1 cellular context compared by ENCODE assay signal in genomic region chr15:78055923-78056713, GRCh38.
TF ChIP-seq lines count a peak whose summit lies in the region.

No MANE protein-coding gene starts in this region.

TF ChIP-seq in HepG2, 621 proteins besides CTCF, POLR2A, EP300 and RAD21 (continued from another document):
- no peak for TF ChIP-seq LCORL (IDR thresholded peaks at IDR 0.05)
- peak; percentile 47; the same call in 1 of the 2 replicates for TF ChIP-seq LCORL (CRISPR knock-in tag; IDR thresholded peaks at IDR 0.05)
- TF ChIP-seq FOXP4 (CRISPR knock-in tag; IDR thresholded peaks at IDR 0.05) = 0 out of 2 replicates have a peak, but pooled peaks have one; percentile 17
- TF ChIP-seq ATF5 (CRISPR knock-in tag; IDR thresholded peaks at IDR 0.05; ENCODE audit: low read depth) = no peak
- peak; percentile 14 for TF ChIP-seq SAP130 (CRISPR knock-in tag; IDR thresholded peaks at IDR 0.05; ENCODE audit: low read depth)
- TF ChIP-seq ZMYM3 (CRISPR knock-in tag; IDR thresholded peaks at IDR 0.05) = peak; percentile 30; the same call in 1 of the 2 replicates
- TF ChIP-seq ZFP91 (CRISPR knock-in tag; IDR thresholded peaks at IDR 0.05; ENCODE audit: borderline replicate concordance) = peak; percentile 64; the same call in 1 of the 2 replicates
- peak; percentile 16; the same call in 1 of the 2 replicates for TF ChIP-seq MYC (CRISPR knock-in tag; IDR thresholded peaks at IDR 0.05; ENCODE audit: borderline replicate concordance)
- TF ChIP-seq KDM1A (CRISPR knock-in tag; IDR thresholded peaks at IDR 0.05) = no peak
- peak; percentile 16; the same call in 1 of the 2 replicates for TF ChIP-seq ZNF644 (CRISPR knock-in tag; IDR thresholded peaks at IDR 0.05; ENCODE audit: low read depth)
- TF ChIP-seq RBM39 (IDR thresholded peaks at IDR 0.05; ENCODE audit: low read depth, low read length, poor library complexity, severe bottlenecking) = peak; percentile 23
- no peak for TF ChIP-seq CHCHD3 (CRISPR knock-in tag; IDR thresholded peaks at IDR 0.05)
- peak; percentile 57; the same call in 1 of the 2 replicates for TF ChIP-seq SP5 (CRISPR knock-in tag; IDR thresholded peaks at IDR 0.05; ENCODE audit: borderline replicate concordance, low read depth)
- no peak for TF ChIP-seq ATAD3A (CRISPR knock-in tag; IDR thresholded peaks at IDR 0.05)
- TF ChIP-seq PITX1 (CRISPR knock-in tag; IDR thresholded peaks at IDR 0.05) = peak; percentile 41
- no peak for TF ChIP-seq DDIT3 (CRISPR knock-in tag; IDR thresholded peaks at IDR 0.05)
- 0 out of 2 replicates have a peak, but pooled peaks have one; percentile 6 for TF ChIP-seq PATZ1 (CRISPR knock-in tag; IDR thresholded peaks at IDR 0.05)
- no peak for TF ChIP-seq TCF7L2 (IDR thresholded peaks at IDR 0.05; ENCODE audit: low read depth, low read length)
- no peak for TF ChIP-seq RORA (CRISPR knock-in tag; IDR thresholded peaks at IDR 0.05)
- TF ChIP-seq PAXIP1 (CRISPR knock-in tag; conservative IDR thresholded peaks at IDR 0.05) = peak; percentile 29; the same call in 1 of the 2 replicates
- peak; percentile 83 for TF ChIP-seq HNF4A (CRISPR knock-in tag; IDR thresholded peaks at IDR 0.05)
- no peak for TF ChIP-seq CHD2 (IDR thresholded peaks at IDR 0.05; ENCODE audit: low read depth, low read length)
- 0 out of 2 replicates have a peak, but pooled peaks have one; percentile 24 for TF ChIP-seq ZSCAN25 (CRISPR knock-in tag; IDR thresholded peaks at IDR 0.05)
- no peak for TF ChIP-seq MBD4 (IDR thresholded peaks at IDR 0.05; ENCODE audit: borderline replicate concordance, low read length)
- TF ChIP-seq HBP1 (CRISPR knock-in tag; IDR thresholded peaks at IDR 0.05; ENCODE audit: low read depth) = no peak
- TF ChIP-seq HNF1B (CRISPR knock-in tag; IDR thresholded peaks at IDR 0.05) = 0 out of 2 replicates have a peak, but pooled peaks have one; percentile 25
- peak; percentile 67; the same call in 1 of the 2 replicates for TF ChIP-seq ZKSCAN1 (IDR thresholded peaks at IDR 0.05; ENCODE audit: low read length)
- no peak for TF ChIP-seq RFX5 (IDR thresholded peaks at IDR 0.05; ENCODE audit: low read depth, low read length)
